Comparison of ENCODE assay signal across 27 cellular contexts in genomic region chr16:7333326-7333725, GRCh38. TPM values are rescaled to one million over a fixed set of nuclear protein-coding genes. Genes with fewer than 3 reads are reported as not detected.
"Had no signal": no experiment of that assay in that cellular context is flagged by ENCODE, and none has a peak within 500 bp of the region (broad histone marks: within the 10 kb centered on the region; RNA-seq: fewer than 3 reads in every experiment).

No MANE protein-coding gene starts in this region.

- H3K4me2 ChIP-seq: smooth muscle cell had no signal

- H3K4me3 Mint-ChIP-seq: endodermal cell; immature natural killer cell; naive thymus-derived CD8-positive, alpha-beta T cell; neural progenitor cell; stimulated activated effector memory CD8-positive, alpha-beta T cell treated with anti-CD3 and anti-CD28 coated beads, Interleukin-12 subunit alpha, Interleukin-12 subunit beta, amount 100 ng/mL, for 72 hours; type B pancreatic cell had no signal

- H3K36me3 ChIP-seq: colonic mucosa, neural progenitor cell, ovary, sigmoid colon, suprapubic skin, thyroid gland had no signal

- ATAC-seq: foreskin keratinocyte; naive thymus-derived CD8-positive, alpha-beta T cell; stimulated activated effector memory CD8-positive, alpha-beta T cell treated with anti-CD3 and anti-CD28 coated beads, Interleukin-12 subunit alpha, Interleukin-12 subunit beta, amount 100 ng/mL, for 72 hours; stimulated activated naive CD8-positive, alpha-beta T cell treated with anti-CD3 and anti-CD28 coated beads, Interleukin-15, Interleukin-2, amounts not matched to agents 100 U/mL and 50 U/mL, for 24 hours had no signal

- H3K4me1 ChIP-seq: colonic mucosa, foreskin keratinocyte, sigmoid colon, thyroid gland had no signal

- H3K27ac Mint-ChIP-seq: endodermal cell; immature natural killer cell; naive thymus-derived CD8-positive, alpha-beta T cell; neural progenitor cell; stimulated activated effector memory CD8-positive, alpha-beta T cell treated with anti-CD3 and anti-CD28 coated beads, Interleukin-12 subunit alpha, Interleukin-12 subunit beta, amount 100 ng/mL, for 72 hours; type B pancreatic cell had no signal

- H3K9ac ChIP-seq: neural progenitor cell had no signal

- H3K36me3 Mint-ChIP-seq: immature natural killer cell; naive thymus-derived CD8-positive, alpha-beta T cell; neural progenitor cell; stimulated activated effector memory CD8-positive, alpha-beta T cell treated with anti-CD3 and anti-CD28 coated beads, Interleukin-12 subunit alpha, Interleukin-12 subunit beta, amount 100 ng/mL, for 72 hours; type B pancreatic cell had no signal

- H3K9me3 ChIP-seq: colonic mucosa, ovary, sigmoid colon, suprapubic skin, thyroid gland had no signal

- H3K4me3 ChIP-seq: colonic mucosa, neural progenitor cell, ovary, sigmoid colon, smooth muscle cell, suprapubic skin, thyroid gland had no signal

- H3K27me3 ChIP-seq: colonic mucosa, foreskin keratinocyte, neural progenitor cell, ovary, sigmoid colon, suprapubic skin, thyroid gland had no signal

- H3K27ac ChIP-seq: colonic mucosa, foreskin keratinocyte, neural progenitor cell, ovary, sigmoid colon, suprapubic skin, thyroid gland had no signal

- DNase-seq: colonic mucosa; effector CD4-positive, alpha-beta T cell; endodermal cell; erythroblast; foreskin keratinocyte; immature natural killer cell; mesendoderm; naive thymus-derived CD8-positive, alpha-beta T cell; ovary; retina; sigmoid colon; stimulated activated CD4-positive, alpha-beta T cell treated with anti-CD3 and anti-CD28 coated beads, Interleukin-2, amount 100 ng/mL, for 48 hours; stimulated activated CD8-positive, alpha-beta memory T cell treated with anti-CD3 and anti-CD28 coated beads, Interleukin-4, amount 100 ng/mL, for 48 hours; stimulated activated naive CD8-positive, alpha-beta T cell treated with anti-CD3 and anti-CD28 coated beads, Interleukin-15, Interleukin-2, amounts not matched to agents 100 U/mL and 50 U/mL, for 24 hours; thyroid gland had no signal

- H3K4me1 Mint-ChIP-seq: immature natural killer cell; naive thymus-derived CD8-positive, alpha-beta T cell; stimulated activated effector memory CD8-positive, alpha-beta T cell treated with anti-CD3 and anti-CD28 coated beads, Interleukin-12 subunit alpha, Interleukin-12 subunit beta, amount 100 ng/mL, for 72 hours had no signal

- H3K9me3 Mint-ChIP-seq: endodermal cell, neural progenitor cell, type B pancreatic cell had no signal

RNA-seq across cellular contexts. Expression of gene RBFOX1, which starts 0.7 kb away (rescaled TPM):
- total RNA-seq: dermis microvascular lymphatic vessel endothelial cell; endothelial cell of umbilical vein; foreskin keratinocyte; liver; lung microvascular endothelial cell; mononuclear cell; naive thymus-derived CD8-positive, alpha-beta T cell; posterior vena cava; smooth muscle cell had no signal
- polyA plus RNA-seq: endothelial cell of umbilical vein; foreskin keratinocyte; immature natural killer cell; keratinocyte; liver; naive thymus-derived CD8-positive, alpha-beta T cell; smooth muscle cell had no signal
